Comparison of ENCODE assay signal across 18 cellular contexts in genomic region chr3:28134792-28135375, GRCh38.
DNase-seq lines count a peak whose midpoint lies in the region; ATAC-seq, FAIRE-seq and TF ChIP-seq lines count a peak whose summit lies in the region.
"Had no signal": no experiment of that assay in that cellular context is flagged by ENCODE, and none has a peak within 500 bp of the region (broad histone marks: within the 10 kb centered on the region; RNA-seq: fewer than 3 reads in every experiment).

No MANE protein-coding gene starts in this region.

- peaks cover 4 to 5% of the 10 kb centered on the region in 2 experiments for H3K4me1 Mint-ChIP-seq in H9

- no peaks in the 10 kb centered on the region for H3K23me2 ChIP-seq in H9 (ENCODE audit: insufficient read length, low read depth, low read length, poor library complexity, severe bottlenecking)

- no peaks in the 10 kb centered on the region for H4K20me1 ChIP-seq in H9 (ENCODE audit: control insufficient read depth, insufficient read depth, insufficient read length)
- H4K20me1 ChIP-seq: BLaER1 treated with 17β-estradiol and CSF1 and Interleukin-3, amounts not matched to agents 10 nM and 100 nM had no signal

- H3K27ac ChIP-seq in colonic mucosa (peak overlapping the region; percentile 13), pancreas (peak overlapping the region in 2 of 4 donors; percentile 35 to 43), H9 (ENCODE audit: insufficient read length, low read depth, low read length) (no peak overlapping the region)
- H3K27ac ChIP-seq: BLaER1 treated with 17β-estradiol and CSF1 and Interleukin-3, amounts not matched to agents 10 nM and 100 nM; GM23248 had no signal

- H2BK12ac ChIP-seq in H9 (ENCODE audit: insufficient read length, low read depth, low read length) = no peak overlapping the region

- H3K9me3 Mint-ChIP-seq in H9 = no peaks in the 10 kb centered on the region
- H3K9me3 Mint-ChIP-seq: CD8-positive, alpha-beta T cell had no signal

- no peak overlapping the region for H3K4me3 ChIP-seq in colonic mucosa
- no peak overlapping the region for H3K4me3 ChIP-seq in pancreas
- H3K4me3 ChIP-seq: BLaER1 treated with 17β-estradiol and CSF1 and Interleukin-3, amounts not matched to agents 10 nM and 100 nM; GM23248 had no signal

- no peak overlapping the region for H2AK5ac ChIP-seq in H9 (ENCODE audit: insufficient read length, low read length)

- H2AFZ ChIP-seq in H9 (ENCODE audit: low read length) = no peak overlapping the region
- H2AFZ ChIP-seq: GM23248 had no signal

- DNase-seq in GM12892 (ENCODE audit: insufficient read length) (no peak), NOMO-1 (lab: John Stamatoyannopoulos, UW; ENCODE audit: unreplicated experiment in 2 of 2) (peak; percentile 32 to 66), colonic mucosa (peak; percentile 78), pancreas (peak in 1 of 6 donors; percentile 45), H9 (no peak)
- DNase-seq: CD8-positive, alpha-beta T cell; DMS79 treated with DMSO at 0.1 percent for 48 hours; GM23248; HCEC 1CT; KG1; NCI-H2029; NCI-H2171 treated with DMSO at 0.1 percent for 48 hours; NCI-H446; Right ventricle myocardium superior had no signal

- H4K5ac ChIP-seq in H9 (ENCODE audit: insufficient read length, low read depth, low read length) = no peak overlapping the region

- no peak overlapping the region for H3K27ac Mint-ChIP-seq in H9
- H3K27ac Mint-ChIP-seq: CD8-positive, alpha-beta T cell had no signal

- no peak overlapping the region for H2BK15ac ChIP-seq in H9 (ENCODE audit: low read depth, low read length)

- WGBS in pancreas, 2 donors = 38 to 41% methylated on average over 3 of the region's 3 CpGs
- WGBS in H9 (ENCODE audit: extremely low coverage, insufficient read length, low lambda C conversion rate) = no CpG with 5 or more reads among the region's 3 CpGs

- H3K36me3 Mint-ChIP-seq in H9 (ENCODE audit: insufficient read depth in 1 of 3, low read depth in 3 of 3) = no peaks in the 10 kb centered on the region
- H3K36me3 Mint-ChIP-seq: CD8-positive, alpha-beta T cell had no signal

- H3K9me3 ChIP-seq in colonic mucosa (no peaks in the 10 kb centered on the region), pancreas (no peaks in the 10 kb centered on the region), H9 (ENCODE audit: control insufficient read depth, low read depth, low read length) (no peaks in the 10 kb centered on the region)
- H3K9me3 ChIP-seq: BLaER1 treated with 17β-estradiol and CSF1 and Interleukin-3, amounts not matched to agents 10 nM and 100 nM had no signal

- no peak overlapping the region for H3T11ph ChIP-seq in H9 (ENCODE audit: low read length)

- H3K23ac ChIP-seq in H9 (ENCODE audit: insufficient read length, low read depth, low read length) = no peak overlapping the region

- H3K4ac ChIP-seq in H9 (ENCODE audit: low read depth, low read length) = no peak overlapping the region

- no peaks in the 10 kb centered on the region for H3K27me3 Mint-ChIP-seq in H9 (ENCODE audit: low read depth)

- H3K4me2 ChIP-seq in H9 (ENCODE audit: insufficient read depth, insufficient read length, low read length) = no peak overlapping the region
- H3K4me2 ChIP-seq: BLaER1 treated with 17β-estradiol and CSF1 and Interleukin-3, amounts not matched to agents 10 nM and 100 nM had no signal

- no peak overlapping the region for H3K9ac ChIP-seq in colonic mucosa (ENCODE audit: low read depth in 2 of 2, low read length in 2 of 2)
- H3K9ac ChIP-seq in H9 (ENCODE audit: extremely low read depth, insufficient read length, low read length) = no peak overlapping the region
- H3K9ac ChIP-seq: BLaER1 treated with 17β-estradiol and CSF1 and Interleukin-3, amounts not matched to agents 10 nM and 100 nM; GM23248 had no signal

- no peak overlapping the region for H4K8ac ChIP-seq in H9 (replicated peaks; ENCODE audit: insufficient read length, low read depth, low read length)

- no peak overlapping the region for H3K18ac ChIP-seq in H9 (ENCODE audit: insufficient read length, low read depth, low read length)

- peak; percentile 30 for FAIRE-seq in GM12892 (lab: Jason Lieb, UNC)
- FAIRE-seq in pancreas (lab: Jason Lieb, UNC) = no peak
- FAIRE-seq: D721Med had no signal

- H3K79me1 ChIP-seq in H9 (ENCODE audit: insufficient read depth, low read depth, low read length, poor library complexity, severe bottlenecking) = no peaks in the 10 kb centered on the region

- H3K56ac ChIP-seq in H9 (ENCODE audit: insufficient read length, low read depth, low read length) = no peak overlapping the region

- no peaks in the 10 kb centered on the region for H3K4me1 ChIP-seq in colonic mucosa
- H3K4me1 ChIP-seq in pancreas = peaks cover 7 to 27% (median 14%) of the 10 kb centered on the region in 3 donors
- no peaks in the 10 kb centered on the region for H3K4me1 ChIP-seq in H9 (ENCODE audit: insufficient read depth, low read length)
- H3K4me1 ChIP-seq: BLaER1 treated with 17β-estradiol and CSF1 and Interleukin-3, amounts not matched to agents 10 nM and 100 nM had no signal

- H2BK120ac ChIP-seq in H9 (ENCODE audit: low read depth, low read length, poor library complexity, severe bottlenecking) = no peak overlapping the region

- H3K27me3 ChIP-seq in colonic mucosa (no peaks in the 10 kb centered on the region), pancreas (no peaks in the 10 kb centered on the region), H9 (ENCODE audit: insufficient read depth, low read length) (no peaks in the 10 kb centered on the region)
- H3K27me3 ChIP-seq: BLaER1 treated with 17β-estradiol and CSF1 and Interleukin-3, amounts not matched to agents 10 nM and 100 nM had no signal

- no peak overlapping the region for H2BK5ac ChIP-seq in H9 (ENCODE audit: insufficient read length, low read length)

- H2BK20ac ChIP-seq in H9 (ENCODE audit: low read depth, low read length, poor library complexity, severe bottlenecking) = no peak overlapping the region

- TF ChIP-seq CTCF in colonic mucosa (IDR thresholded peaks at IDR 0.05) (no peak), pancreas (IDR thresholded peaks at IDR 0.05) (no peak), H9 (conservative IDR thresholded peaks at IDR 0.05) (no peak)

- ATAC-seq in pancreas = peak; percentile 32 to 89 (median 84)
- no peak for ATAC-seq in GM21381 (IDR thresholded peaks at IDR 0.05; ENCODE audit: unreplicated experiment)
- ATAC-seq in HG03135 (IDR thresholded peaks at IDR 0.05; ENCODE audit: unreplicated experiment) = no peak
- ATAC-seq: CD8-positive, alpha-beta T cell had no signal

- H3K79me2 ChIP-seq in H9 (ENCODE audit: insufficient read depth, low read length) = no peaks in the 10 kb centered on the region

- H3K4me3 Mint-ChIP-seq in H9 = no peak overlapping the region
- H3K4me3 Mint-ChIP-seq: CD8-positive, alpha-beta T cell had no signal

- no peak for TF ChIP-seq POLR2A in GM12892 (IDR thresholded peaks at IDR 0.05; ENCODE audit: low read depth, low read length)

- no peak overlapping the region for H3K14ac ChIP-seq in H9 (ENCODE audit: insufficient read depth, low read length)

- no peak overlapping the region for H4K91ac ChIP-seq in H9 (ENCODE audit: insufficient read length, low read depth, low read length)

- intact Hi-C loops in colonic mucosa (cut with DNase I) (no loop called here), pancreas (cut with DNase I) (no loop called here)

- no peaks in the 10 kb centered on the region for H3K36me3 ChIP-seq in colonic mucosa
- H3K36me3 ChIP-seq in pancreas = no peaks in the 10 kb centered on the region
- H3K36me3 ChIP-seq: BLaER1 treated with 17β-estradiol and CSF1 and Interleukin-3, amounts not matched to agents 10 nM and 100 nM had no signal

Comparison
In these comparisons a context has a peak if more than half of its experiments do, and no peak if none do; other contexts are left out.
1. DNase-seq: peak in NOMO-1 (2 of 2) and colonic mucosa (single experiment); none in GM12892 (single experiment) and H9 (single experiment).
2. ATAC-seq: peak in pancreas (4 of 4); none in GM21381 (single experiment) and HG03135 (single experiment).